9 cellular contexts compared by ENCODE assay signal in the genomic region with DNA sequence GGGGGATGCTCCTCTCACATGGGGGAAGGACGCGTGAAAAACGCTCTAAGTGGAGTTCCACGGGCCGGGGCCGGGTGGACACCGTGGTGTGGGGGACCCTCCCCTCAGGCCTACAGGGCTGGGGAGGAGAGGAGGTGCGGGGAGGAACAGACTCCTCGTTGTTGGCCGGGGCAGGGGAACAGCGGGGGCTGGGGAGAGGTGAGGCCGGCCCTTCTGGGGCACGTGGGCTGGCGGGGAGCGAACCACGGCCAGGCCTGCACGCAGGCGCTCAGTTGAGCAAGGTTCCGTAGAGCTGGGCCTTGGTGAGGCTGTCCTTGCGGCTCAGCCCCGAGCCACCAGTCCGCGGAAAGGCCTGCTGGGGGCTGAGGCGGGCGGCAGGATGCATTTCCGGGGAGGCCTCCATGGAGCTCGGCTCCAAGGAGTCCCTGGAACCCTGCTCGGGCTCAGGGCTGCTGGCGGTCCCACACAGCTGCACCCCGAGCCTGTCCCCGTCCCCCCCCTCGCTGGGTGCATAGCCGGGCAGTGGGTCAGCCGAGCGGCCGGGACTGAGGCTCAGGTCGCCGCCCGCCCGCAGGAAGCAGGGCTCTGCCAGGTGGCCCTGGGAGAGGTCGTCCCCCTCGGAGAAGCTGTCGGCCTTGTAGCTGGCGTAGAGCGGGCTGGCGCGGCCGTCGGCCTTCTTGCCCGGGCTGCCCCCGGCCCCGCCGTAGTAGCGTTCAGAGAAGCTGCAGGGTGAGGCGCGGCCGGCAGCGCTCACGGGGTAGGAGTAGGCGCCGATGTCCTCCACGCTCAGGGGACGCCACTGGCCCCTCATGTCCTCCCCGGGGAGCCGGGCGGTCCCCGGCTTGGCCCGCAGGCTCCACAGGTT. TPM values are rescaled to one million over a fixed set of nuclear protein-coding genes. Genes with fewer than 3 reads are reported as not detected.
DNase-seq lines count a peak whose midpoint lies in the region; ATAC-seq and TF ChIP-seq lines count a peak whose summit lies in the region.
"Had no signal": no experiment of that assay in that cellular context is flagged by ENCODE, and none has a peak within 500 bp of the region (broad histone marks: within the 10 kb centered on the region; RNA-seq: fewer than 3 reads in every experiment).

No MANE protein-coding gene starts in this region.

- in situ Hi-C loops in brain microvascular endothelial cell (cut with HindIII; ENCODE audit: low pct_ligation_motif_present, low sequenced_read_pairs), result no loop called here

- H3K4me1 ChIP-seq in psoas muscle, result no peaks in the 10 kb centered on the region

- peak; percentile 33 for DNase-seq in GM20000 (ENCODE audit: low spot score)
- no peak for DNase-seq in brain microvascular endothelial cell
- DNase-seq in inferior parietal cortex (ENCODE audit: extremely low spot score), result peak; percentile 36
- DNase-seq in psoas muscle, result peak; percentile 17 to 50
- no peak for DNase-seq in CD1c-positive myeloid dendritic cell (ENCODE audit: extremely low spot score)
- no peak for DNase-seq in kidney glomerular epithelial cell (lab: John Stamatoyannopoulos, UW)
- DNase-seq: NCI-H1694 had no signal

- TF ChIP-seq CTCF in GM20000 (IDR thresholded peaks at IDR 0.05; ENCODE audit: extremely low read depth, missing control alignments) (no peak), brain microvascular endothelial cell (IDR thresholded peaks at IDR 0.05; ENCODE audit: low read depth, low read length, missing control alignments) (no peak), psoas muscle (IDR thresholded peaks at IDR 0.05) (no peak)

- H3K9me3 ChIP-seq in psoas muscle, result no peaks in the 10 kb centered on the region

- intact Hi-C loops in psoas muscle (cut with DNase I), result no loop called here

- ATAC-seq in psoas muscle, result no peak
- no peak for ATAC-seq in HG02981 (IDR thresholded peaks at IDR 0.05; ENCODE audit: unreplicated experiment)
- ATAC-seq in HG03520 (IDR thresholded peaks at IDR 0.05; ENCODE audit: unreplicated experiment), result no peak

- 92 to 93% (median 93%) methylated on average over 65 to 68 of the region's 68 CpGs for WGBS in psoas muscle, 3 donors

- H3K27me3 ChIP-seq in brain microvascular endothelial cell (replicated peaks) (no peaks in the 10 kb centered on the region), psoas muscle (ENCODE audit: insufficient read depth in 3 of 3, low read length in 2 of 3) (no peaks in the 10 kb centered on the region)

- peak overlapping the region; percentile 40 for H3K4me3 ChIP-seq in brain microvascular endothelial cell (ENCODE audit: low read depth, low read length)
- H3K4me3 ChIP-seq in psoas muscle, result no peak overlapping the region

- H3K36me3 ChIP-seq in brain microvascular endothelial cell (replicated peaks) (no peaks in the 10 kb centered on the region), psoas muscle (ENCODE audit: insufficient read depth in 1 of 2, low read depth in 1 of 2) (no peaks in the 10 kb centered on the region)

- no peak overlapping the region for H3K27ac ChIP-seq in brain microvascular endothelial cell
- no peak overlapping the region for H3K27ac ChIP-seq in psoas muscle

RNA-seq across cellular contexts. Expression of gene BEGAIN, which starts 49.3 kb away (rescaled TPM):
- total RNA-seq in psoas muscle, result 1 to 10 TPM in 2 of 4 donors, under 1 TPM in 2; 0.13 to 1.0 (median 0.91) TPM
- polyA plus RNA-seq in psoas muscle, result under 1 TPM in 2 of 3 donors, not detected in 1; 0.08 to 0.14 TPM

Comparison
In these comparisons a context has a peak if more than half of its experiments do, and no peak if none do; other contexts are left out.
1. DNase-seq: peak in GM20000 (single experiment), inferior parietal cortex (single experiment) and psoas muscle (2 of 2); none in brain microvascular endothelial cell (single experiment), CD1c-positive myeloid dendritic cell (single experiment) and kidney glomerular epithelial cell (single experiment).